ENCODE assay signal across 9 cellular contexts in genomic region chr19:18232540-18233223, GRCh38. TPM values are rescaled to one million over a fixed set of nuclear protein-coding genes. Genes with fewer than 3 reads are reported as not detected.
A peak's percentile ranks its signal among the peaks of the same experiment; 100 is the strongest.
DNase-seq lines count a peak whose midpoint lies in the region; ATAC-seq and TF ChIP-seq lines count a peak whose summit lies in the region.
"Had no signal": no experiment of that assay in that cellular context is flagged by ENCODE, and none has a peak within 500 bp of the region (broad histone marks: within the 10 kb centered on the region; RNA-seq: fewer than 3 reads in every experiment).

No MANE protein-coding gene starts in this region.

- no peak for DNase-seq in stimulated activated naive CD8-positive, alpha-beta T cell treated with anti-CD3 and anti-CD28 coated beads, Interleukin-15, amount 100 ng/mL, for 72 hours
- no peak for DNase-seq in stimulated activated naive CD8-positive, alpha-beta T cell treated with anti-CD3 and anti-CD28 coated beads, Interleukin-15, Interleukin-2, amounts not matched to agents 100 U/mL and 50 U/mL, for 24 hours
- DNase-seq in NCI-H82 treated with DMSO at 0.1 percent for 48 hours (lab: John Stamatoyannopoulos, UW; ENCODE audit: unreplicated experiment) = peak; percentile 71
- DNase-seq in foreskin keratinocyte = no peak
- no peak for DNase-seq in DMS114 treated with DMSO at 0.1 percent for 48 hours (lab: John Stamatoyannopoulos, UW; ENCODE audit: unreplicated experiment)
- DNase-seq in A172 (ENCODE audit: low spot score) = no peak

- peaks cover 85% of the 10 kb centered on the region for H3K27me3 Mint-ChIP-seq in stimulated activated naive CD8-positive, alpha-beta T cell treated with anti-CD3 and anti-CD28 coated beads, Interleukin-15, amount 100 ng/mL, for 72 hours

- ATAC-seq in stimulated activated naive CD8-positive, alpha-beta T cell treated with anti-CD3 and anti-CD28 coated beads, Interleukin-15, amount 100 ng/mL, for 72 hours = peak; percentile 40
- ATAC-seq in stimulated activated naive CD8-positive, alpha-beta T cell treated with anti-CD3 and anti-CD28 coated beads, Interleukin-15, Interleukin-2, amounts not matched to agents 100 U/mL and 50 U/mL, for 24 hours = no peak
- ATAC-seq in foreskin keratinocyte (peak; percentile 14), GM19397 (IDR thresholded peaks at IDR 0.05; ENCODE audit: unreplicated experiment) (no peak), GM18868 (IDR thresholded peaks at IDR 0.05; ENCODE audit: unreplicated experiment) (no peak)

- no peaks in the 10 kb centered on the region for H3K4me1 ChIP-seq in foreskin keratinocyte

- peak overlapping the region in 1 of 2 donors; percentile 41 for H3K4me3 Mint-ChIP-seq in stimulated activated naive CD8-positive, alpha-beta T cell treated with anti-CD3 and anti-CD28 coated beads, Interleukin-15, amount 100 ng/mL, for 72 hours

- no peak for TF ChIP-seq CTCF in foreskin keratinocyte (conservative IDR thresholded peaks at IDR 0.05)

- no peak overlapping the region for H3K27ac Mint-ChIP-seq in stimulated activated naive CD8-positive, alpha-beta T cell treated with anti-CD3 and anti-CD28 coated beads, Interleukin-15, amount 100 ng/mL, for 72 hours

- no peak overlapping the region for H3K27ac ChIP-seq in foreskin keratinocyte
- H3K27ac ChIP-seq: stomach had no signal

- peaks cover 31% of the 10 kb centered on the region for H3K4me1 Mint-ChIP-seq in stimulated activated naive CD8-positive, alpha-beta T cell treated with anti-CD3 and anti-CD28 coated beads, Interleukin-15, amount 100 ng/mL, for 72 hours

- peaks cover 30% of the 10 kb centered on the region for H3K27me3 ChIP-seq in foreskin keratinocyte

- H3K9me3 Mint-ChIP-seq in stimulated activated naive CD8-positive, alpha-beta T cell treated with anti-CD3 and anti-CD28 coated beads, Interleukin-15, amount 100 ng/mL, for 72 hours = peaks cover 6 to 8% of the 10 kb centered on the region in 2 donors

RNA-seq across cellular contexts. Expression of gene PDE4C, which starts 6.4 kb away (rescaled TPM):
- not detected in 2 replicates for total RNA-seq in foreskin keratinocyte
- not detected in 2 replicates for polyA plus RNA-seq in foreskin keratinocyte
- 0.02 TPM in 1 of 2 replicates, not detected in the other for total RNA-seq in A172 (2014; rRNA removed; shearing (Covaris generic))

RNA-seq across cellular contexts. Expression of gene RAB3A, which starts 28.8 kb away (rescaled TPM):
- 0.68 and 0.85 TPM in 2 replicates for total RNA-seq in foreskin keratinocyte
- polyA plus RNA-seq in foreskin keratinocyte = 0.84 and 1.5 TPM in 2 replicates
- 0.26 and 2.6 TPM in 2 replicates for total RNA-seq in A172 (2014; rRNA removed; shearing (Covaris generic))

RNA-seq across cellular contexts. Expression of gene MPV17L2, which starts 39.7 kb away (rescaled TPM):
- 24.5 and 26.9 TPM in 2 replicates for total RNA-seq in foreskin keratinocyte
- 37.0 and 39.4 TPM in 2 replicates for polyA plus RNA-seq in foreskin keratinocyte
- 17.1 and 40.0 TPM in 2 replicates for total RNA-seq in A172 (2014; rRNA removed; shearing (Covaris generic))

RNA-seq across cellular contexts. Expression of gene IQCN, which starts 41.6 kb away (rescaled TPM):
- 0.03 and 0.04 TPM in 2 replicates for total RNA-seq in foreskin keratinocyte
- polyA plus RNA-seq in foreskin keratinocyte = not detected in 2 replicates
- 0.69 and 1.2 TPM in 2 replicates for total RNA-seq in A172 (2014; rRNA removed; shearing (Covaris generic))

RNA-seq across cellular contexts. Expression of gene JUND, which starts 48.7 kb away (rescaled TPM):
- total RNA-seq in foreskin keratinocyte = 35.0 and 36.9 TPM in 2 replicates
- polyA plus RNA-seq in foreskin keratinocyte = 47.1 and 47.7 TPM in 2 replicates
- total RNA-seq in A172 (2014; rRNA removed; shearing (Covaris generic)) = 91.3 and 129 TPM in 2 replicates

Comparison
In these comparisons a context has a peak if more than half of its experiments do, and no peak if none do; other contexts are left out.
1. ATAC-seq: peak in stimulated activated naive CD8-positive, alpha-beta T cell treated with anti-CD3 and anti-CD28 coated beads, Interleukin-15, amount 100 ng/mL, for 72 hours (single experiment) and foreskin keratinocyte (single experiment); none in stimulated activated naive CD8-positive, alpha-beta T cell treated with anti-CD3 and anti-CD28 coated beads, Interleukin-15, Interleukin-2, amounts not matched to agents 100 U/mL and 50 U/mL, for 24 hours (single experiment), GM19397 (single experiment) and GM18868 (single experiment).